In genomic region chrX:58025979-58026378, GRCh38 we compare ENCODE assay signal across 7 cellular contexts.
A peak's percentile ranks its signal among the peaks of the same experiment; 100 is the strongest.
DNase-seq lines count a peak whose midpoint lies in the region; ATAC-seq and TF ChIP-seq lines count a peak whose summit lies in the region.

No MANE protein-coding gene starts in this region.

- TF ChIP-seq EP300 in sigmoid colon (IDR thresholded peaks at IDR 0.05), result no peak

- H3K27ac ChIP-seq in adrenal gland (no peak overlapping the region), sigmoid colon (no peak overlapping the region)

- TF ChIP-seq CTCF in adrenal gland (IDR thresholded peaks at IDR 0.05), result peak; percentile 13 to 61 (median 48)
- TF ChIP-seq CTCF in sigmoid colon (IDR thresholded peaks at IDR 0.05), result peak in 1 of 4 experiments; percentile 29

- no peaks in the 10 kb centered on the region for H3K9me3 ChIP-seq in HAP-1
- no peaks in the 10 kb centered on the region for H3K9me3 ChIP-seq in adrenal gland (replicated peaks in 1 of 3)
- H3K9me3 ChIP-seq in sigmoid colon, result no peaks in the 10 kb centered on the region

- H3K4me1 ChIP-seq in HAP-1, result no peaks in the 10 kb centered on the region
- H3K4me1 ChIP-seq in adrenal gland (replicated peaks in 1 of 2), result no peaks in the 10 kb centered on the region
- no peaks in the 10 kb centered on the region for H3K4me1 ChIP-seq in sigmoid colon

- intact Hi-C loops in adrenal gland (cut with DNase I), result loop anchor here in 1 of 2 donors (5.0 kb wide), 1 partner anchor 204 kb away; no protein-coding TSS in a partner anchor
- intact Hi-C loops in sigmoid colon (cut with DNase I), result loop anchor here (5.0 kb wide), 1 partner anchor 204 kb away; no protein-coding TSS in a partner anchor

- no peaks in the 10 kb centered on the region; the same call in 1 of the 2 replicates for H3K27me3 ChIP-seq in HAP-1 (ENCODE audit: low read depth)
- peaks cover 4% of the 10 kb centered on the region for H3K27me3 ChIP-seq in adrenal gland
- H3K27me3 ChIP-seq in sigmoid colon, result peaks cover 0 to 3% (median 0%) of the 10 kb centered on the region in 3 donors

- ATAC-seq in left lobe of liver, result peak; percentile 74
- ATAC-seq in GM19328 (IDR thresholded peaks at IDR 0.05; ENCODE audit: unreplicated experiment), result no peak

- H3K36me3 ChIP-seq in HAP-1 (replicated peaks) (no peaks in the 10 kb centered on the region), adrenal gland (replicated peaks in 1 of 2) (no peaks in the 10 kb centered on the region), sigmoid colon (no peaks in the 10 kb centered on the region)

- WGBS in adrenal gland, 4 donors, result 8 to 14% (median 11%) methylated on average over 5 of the region's 5 CpGs
- WGBS in sigmoid colon, 2 donors, result 10 to 14% methylated on average over 5 of the region's 5 CpGs

- TF ChIP-seq POLR2A in adrenal gland (IDR thresholded peaks at IDR 0.05) (no peak), sigmoid colon (IDR thresholded peaks at IDR 0.05) (no peak)

- H3K4me3 ChIP-seq in HAP-1 (no peak overlapping the region), adrenal gland (no peak overlapping the region), sigmoid colon (no peak overlapping the region)

- peak; percentile 46 for DNase-seq in DMS53 treated with DMSO at 0.1 percent for 48 hours (lab: John Stamatoyannopoulos, UW; ENCODE audit: unreplicated experiment)
- peak; percentile 48 to 52 for DNase-seq in HAP-1 (ENCODE audit: low spot score in 2 of 2)
- peak; percentile 40 for DNase-seq in NCI-H82 treated with DMSO at 0.1 percent for 48 hours (lab: John Stamatoyannopoulos, UW; ENCODE audit: unreplicated experiment)
- peak; percentile 22 to 57 (median 34) for DNase-seq in adrenal gland
- no peak for DNase-seq in left lobe of liver (ENCODE audit: low spot score)
- no peak for DNase-seq in sigmoid colon

- in situ Hi-C loops in HAP-1 (cut with MboI; ENCODE audit: low sequenced_read_pairs), result no loop called here

Comparison
In these comparisons a context has a peak if more than half of its experiments do, and no peak if none do; other contexts are left out.
1. DNase-seq: peak in DMS53 treated with DMSO at 0.1 percent for 48 hours (single experiment), HAP-1 (2 of 2), NCI-H82 treated with DMSO at 0.1 percent for 48 hours (single experiment) and adrenal gland (7 of 7); none in left lobe of liver (single experiment) and sigmoid colon (single experiment).